In genomic region chr13:77416666-77417212, GRCh38 we compare ENCODE assay signal across 19 cellular contexts.
A peak's percentile ranks its signal among the peaks of the same experiment; 100 is the strongest.
DNase-seq lines count a peak whose midpoint lies in the region; ATAC-seq, FAIRE-seq and TF ChIP-seq lines count a peak whose summit lies in the region.
"Had no signal": no experiment of that assay in that cellular context is flagged by ENCODE, and none has a peak within 500 bp of the region (broad histone marks: within the 10 kb centered on the region; RNA-seq: fewer than 3 reads in every experiment).

No MANE protein-coding gene starts in this region.

- H3K4me2 ChIP-seq in osteoblast (ENCODE audit: insufficient read depth, low read length), result no peak overlapping the region

- ATAC-seq in SK-N-SH treated with all-trans-retinoic acid at 6 μM for 48 hours (no peak), naive B cell (ENCODE audit: low read depth in 2 of 2) (peak in 1 of 2 donors; percentile 41)
- ATAC-seq: T-cell had no signal

- no peak for DNase-seq in GM12892 (ENCODE audit: insufficient read length)
- DNase-seq in MV-4-11 (lab: John Stamatoyannopoulos, UW), result peak; percentile 59
- DNase-seq in naive B cell, result no peak
- DNase-seq in osteoblast (ENCODE audit: insufficient read length, low spot score, missing footprints), result no peak
- no peak for DNase-seq in amniotic stem cell (lab: John Stamatoyannopoulos, UW)
- DNase-seq in SHP77 (lab: John Stamatoyannopoulos, UW), result no peak
- DNase-seq: ACHN, AML-193, GF-D8, H9, NCI-H1105, NCI-H2081 treated with DMSO at 0.1 percent for 48 hours, NCI-H510A, NCI-H774, Peyer's patch, T-cell had no signal

- no peak overlapping the region for H2AFZ ChIP-seq in osteoblast (ENCODE audit: low read length)

- H4K20me1 ChIP-seq in osteoblast (ENCODE audit: insufficient read depth, low read length), result no peaks in the 10 kb centered on the region

- no peaks in the 10 kb centered on the region for H3K27me3 Mint-ChIP-seq in naive B cell
- H3K27me3 Mint-ChIP-seq: T-cell had no signal

- H3K9me3 ChIP-seq in osteoblast (ENCODE audit: low read depth, low read length), result no peaks in the 10 kb centered on the region
- H3K9me3 ChIP-seq: Peyer's patch had no signal

- no peaks in the 10 kb centered on the region for H3K4me1 ChIP-seq in osteoblast (ENCODE audit: insufficient read depth, low read length)
- H3K4me1 ChIP-seq: Peyer's patch had no signal

- H3K27ac Mint-ChIP-seq in naive B cell, result peak overlapping the region in 4 of 6 donors; percentile 10 to 58 (median 46)
- H3K27ac Mint-ChIP-seq: T-cell had no signal

- no peak for TF ChIP-seq CTCF in osteoblast (IDR thresholded peaks at IDR 0.05; ENCODE audit: extremely low read depth, low read depth, low read length)

- H3K4me3 ChIP-seq in osteoblast (ENCODE audit: insufficient read depth, low read length), result no peak overlapping the region
- H3K4me3 ChIP-seq: Peyer's patch, SK-N-MC had no signal

- H3K4me1 Mint-ChIP-seq in naive B cell, result peaks cover 27 to 35% (median 28%) of the 10 kb centered on the region in 3 donors

- no peak for TF ChIP-seq POLR2A in GM12892 (IDR thresholded peaks at IDR 0.05; ENCODE audit: low read depth, low read length)

- no peaks in the 10 kb centered on the region for H3K79me2 ChIP-seq in osteoblast (ENCODE audit: insufficient read depth, low read length)

- no peaks in the 10 kb centered on the region for H3K36me3 ChIP-seq in osteoblast (ENCODE audit: insufficient read depth, low read length)
- H3K36me3 ChIP-seq: Peyer's patch had no signal

- H3K27me3 ChIP-seq in osteoblast (ENCODE audit: insufficient read depth, low read length), result no peaks in the 10 kb centered on the region
- H3K27me3 ChIP-seq: Peyer's patch had no signal

- H3K9me3 Mint-ChIP-seq in naive B cell, result peaks cover 0 to 2% (median 0%) of the 10 kb centered on the region in 7 donors
- H3K9me3 Mint-ChIP-seq: H9 had no signal

- peak; percentile 48 for FAIRE-seq in GM12892 (lab: Jason Lieb, UNC)

- no peaks in the 10 kb centered on the region for H3K36me3 Mint-ChIP-seq in naive B cell
- H3K36me3 Mint-ChIP-seq: T-cell had no signal

- H3K4me3 Mint-ChIP-seq in naive B cell, result peak overlapping the region in 1 of 8 donors; percentile 35
- H3K4me3 Mint-ChIP-seq: H9, T-cell had no signal

- no peak overlapping the region for H3K27ac ChIP-seq in osteoblast (ENCODE audit: low read depth, low read length)
- H3K27ac ChIP-seq: HL-60, SK-N-MC had no signal

TF ChIP-seq in SK-N-SH treated with all-trans-retinoic acid at 6 μM for 48 hours, 23 proteins besides CTCF, POLR2A, EP300 and RAD21:
- TF ChIP-seq TSHZ2 (CRISPR knock-in tag; IDR thresholded peaks at IDR 0.05), result peak; percentile 61; the same call in 1 of the 2 replicates
- TF ChIP-seq TCF4 (CRISPR knock-in tag; IDR thresholded peaks at IDR 0.05; ENCODE audit: borderline replicate concordance), result peak; percentile 94
- TF ChIP-seq ISL1 (CRISPR knock-in tag; IDR thresholded peaks at IDR 0.05), result no peak
